In genomic region chr6:82249381-82250253, GRCh38 we compare ENCODE assay signal across 1 cellular context.
TF ChIP-seq lines count a peak whose summit lies in the region.

No MANE protein-coding gene starts in this region.

TF ChIP-seq in SK-N-SH, 30 proteins besides CTCF, POLR2A, EP300 and RAD21:
- no peak for TF ChIP-seq GABPA (IDR thresholded peaks at IDR 0.05; ENCODE audit: low read depth)
- peak; percentile 12; the same call in 1 of the 2 replicates for TF ChIP-seq RXRA (IDR thresholded peaks at IDR 0.05; ENCODE audit: borderline replicate concordance, low read depth)
- no peak for TF ChIP-seq REST (IDR thresholded peaks at IDR 0.05; ENCODE audit: low read depth, low read length)
- TF ChIP-seq MEF2A (IDR thresholded peaks at IDR 0.05; ENCODE audit: borderline replicate concordance, low read depth), result no peak
- no peak for TF ChIP-seq ZBTB33 (IDR thresholded peaks at IDR 0.05; ENCODE audit: borderline replicate concordance, low read depth)
- TF ChIP-seq JUND (IDR thresholded peaks at IDR 0.05), result peak; percentile 70
- no peak for TF ChIP-seq TAF1 (IDR thresholded peaks at IDR 0.05; ENCODE audit: borderline replicate concordance, low read depth, low read length)
- no peak for TF ChIP-seq USF1 (IDR thresholded peaks at IDR 0.05; ENCODE audit: borderline replicate concordance, low read depth)
- TF ChIP-seq SIN3A (IDR thresholded peaks at IDR 0.05; ENCODE audit: borderline replicate concordance, low read depth, low read length), result no peak
- no peak for TF ChIP-seq FOXJ3 (CRISPR knock-in tag; IDR thresholded peaks at IDR 0.05)
- TF ChIP-seq YY1 (IDR thresholded peaks at IDR 0.05; ENCODE audit: low read depth), result no peak
- TF ChIP-seq USF2 (IDR thresholded peaks at IDR 0.05; ENCODE audit: borderline replicate concordance, low read depth, low read length), result no peak
- TF ChIP-seq EZH2phosphoT487 (IDR thresholded peaks at IDR 0.05; ENCODE audit: borderline replicate concordance, low read depth), result no peak
- no peak for TF ChIP-seq SMC3 (IDR thresholded peaks at IDR 0.05; ENCODE audit: low read depth, low read length)
- peak; percentile 38; the same call in 1 of the 2 replicates for TF ChIP-seq FOSL2 (IDR thresholded peaks at IDR 0.05; ENCODE audit: borderline replicate concordance, low read depth)
- peak; percentile 70; the same call in 1 of the 2 replicates for TF ChIP-seq TEAD4 (IDR thresholded peaks at IDR 0.05; ENCODE audit: borderline replicate concordance, insufficient read depth)
- no peak for TF ChIP-seq MXI1 (IDR thresholded peaks at IDR 0.05; ENCODE audit: low read depth, low read length)
- no peak for TF ChIP-seq RCOR1 (IDR thresholded peaks at IDR 0.05; ENCODE audit: low read length)
- TF ChIP-seq ELF1 (IDR thresholded peaks at IDR 0.05), result no peak
- TF ChIP-seq TCF12 (IDR thresholded peaks at IDR 0.05), result peak; percentile 52; the same call in 1 of the 2 replicates
- TF ChIP-seq GATA2 (CRISPR knock-in tag; IDR thresholded peaks at IDR 0.05), result no peak
- TF ChIP-seq CHD2 (IDR thresholded peaks at IDR 0.05; ENCODE audit: low read length, partially characterized antibody), result no peak
- TF ChIP-seq MAX (IDR thresholded peaks at IDR 0.05; ENCODE audit: low read depth), result no peak
- TF ChIP-seq NFIC (IDR thresholded peaks at IDR 0.05; ENCODE audit: borderline replicate concordance), result peak; percentile 49; the same call in 1 of the 2 replicates
- TF ChIP-seq PBX3 (IDR thresholded peaks at IDR 0.05), result peak; percentile 79
- no peak for TF ChIP-seq RFX5 (IDR thresholded peaks at IDR 0.05; ENCODE audit: low read length)
- TF ChIP-seq NRF1 (IDR thresholded peaks at IDR 0.05; ENCODE audit: low read depth, low read length), result no peak
- TF ChIP-seq FOXM1 (IDR thresholded peaks at IDR 0.05; ENCODE audit: low read depth), result peak; percentile 54
- no peak for TF ChIP-seq IRF3 (IDR thresholded peaks at IDR 0.05; ENCODE audit: low read depth, low read length)
- TF ChIP-seq POLR2AphosphoS5 (IDR thresholded peaks at IDR 0.05; ENCODE audit: low read depth, low read length), result peak; percentile 34; the same call in 1 of the 2 replicates
